In the genomic region with DNA sequence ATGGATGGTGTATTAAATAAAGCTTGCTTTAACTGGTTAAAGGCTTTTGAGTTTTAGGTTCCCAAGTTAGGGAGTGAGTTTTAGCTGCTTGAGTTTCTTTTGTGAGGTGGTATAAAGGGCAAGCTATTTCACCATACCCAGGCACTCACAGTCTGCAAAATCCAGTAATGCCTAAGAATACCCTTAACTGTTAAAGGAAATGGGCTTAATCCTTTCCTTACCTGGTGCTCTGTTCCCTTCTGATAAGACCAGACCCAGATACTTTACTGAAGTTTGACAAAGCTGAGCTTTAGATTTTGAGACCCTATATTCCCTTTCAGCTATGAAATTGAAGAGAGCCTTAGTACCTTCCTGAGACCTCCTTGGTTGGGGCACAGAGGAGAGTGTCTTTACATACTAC, we compare ENCODE assay signal across 26 cellular contexts.
"Had no signal": no experiment of that assay in that cellular context is flagged by ENCODE, and none has a peak within 500 bp of the region (broad histone marks: within the 10 kb centered on the region; RNA-seq: fewer than 3 reads in every experiment).

No MANE protein-coding gene starts in this region.

- FAIRE-seq: endometrium, islet of Langerhans, keratinocyte had no signal

- H3K27ac ChIP-seq: colonic mucosa, epithelial cell of prostate, esophagus squamous epithelium, gastrocnemius medialis, heart right ventricle, left lung, lower lobe of right lung had no signal

- H3K4me1 ChIP-seq: colonic mucosa had no signal

- H3K9me3 ChIP-seq: colonic mucosa, gastrocnemius medialis had no signal

- ATAC-seq: effector memory CD8-positive, alpha-beta T cell; esophagus mucosa; gastrocnemius medialis; heart right ventricle; left lung; left ventricle myocardium superior; lower lobe of right lung; mucosa of descending colon had no signal

- H3K4me3 ChIP-seq: colonic mucosa, esophagus squamous epithelium, gastrocnemius medialis, heart right ventricle, left lung, lower lobe of right lung, mucosa of descending colon had no signal

- H3K27me3 ChIP-seq: colonic mucosa, esophagus squamous epithelium, gastrocnemius medialis, heart right ventricle, left lung had no signal

- H3K36me3 ChIP-seq: colonic mucosa, esophagus squamous epithelium, gastrocnemius medialis, heart right ventricle, left lung, lower lobe of right lung had no signal

- DNase-seq: colonic mucosa; cortex of kidney; effector CD8-positive, alpha-beta T cell; effector memory CD8-positive, alpha-beta T cell; endodermal cell; erythroblast; esophagus squamous epithelium; foreskin fibroblast; foreskin melanocyte; gastrocnemius medialis; glutamatergic neuron; head of caudate nucleus; heart right ventricle; hippocampal formation; left cardiac atrium; left lung; left ventricle myocardium superior; lower lobe of right lung; mesenchymal stem cell; mucosa of descending colon; naive B cell had no signal
